19 cellular contexts compared by ENCODE assay signal in the genomic region with DNA sequence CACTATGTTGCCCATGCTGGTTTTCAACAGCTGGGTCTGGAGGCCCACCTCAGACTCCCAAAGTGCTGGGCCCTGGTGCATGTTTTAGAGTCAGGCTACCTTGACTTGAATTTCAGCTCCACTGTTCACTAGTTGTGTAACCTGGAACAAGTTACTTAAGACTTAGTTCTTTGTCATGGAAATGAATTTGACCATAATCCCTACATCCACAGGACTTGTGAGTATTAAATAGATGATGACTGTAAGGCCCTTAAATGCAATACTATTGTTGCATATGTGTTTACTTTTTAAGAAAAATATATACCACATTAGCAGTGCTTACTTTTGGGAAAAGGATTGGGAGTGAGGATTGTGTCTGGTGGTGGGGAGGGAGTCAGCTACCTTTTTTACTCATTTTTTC. TPM values are rescaled to one million over a fixed set of nuclear protein-coding genes. Genes with fewer than 3 reads are reported as not detected.
A peak's percentile ranks its signal among the peaks of the same experiment; 100 is the strongest.
DNase-seq lines count a peak whose midpoint lies in the region; ATAC-seq and TF ChIP-seq lines count a peak whose summit lies in the region.
"Had no signal": no experiment of that assay in that cellular context is flagged by ENCODE, and none has a peak within 500 bp of the region (broad histone marks: within the 10 kb centered on the region; RNA-seq: fewer than 3 reads in every experiment).

No MANE protein-coding gene starts in this region.

- H4K8ac ChIP-seq in trophoblast cell (ENCODE audit: low read depth, low read length), result no peak overlapping the region

- no peak overlapping the region for H3K23ac ChIP-seq in trophoblast cell (ENCODE audit: low read length)

- H3K79me1 ChIP-seq in trophoblast cell (ENCODE audit: low read length), result no peaks in the 10 kb centered on the region

- H3K4ac ChIP-seq in trophoblast cell (ENCODE audit: low read depth, low read length), result peak overlapping the region; percentile 55

- H3K4me3 ChIP-seq in RWPE2 (ENCODE audit: severe bottlenecking), result no peak overlapping the region
- no peak overlapping the region for H3K4me3 ChIP-seq in epithelial cell of esophagus (ENCODE audit: low read length)
- H3K4me3 ChIP-seq in trophoblast cell (ENCODE audit: low read depth, low read length), result no peak overlapping the region
- H3K4me3 ChIP-seq: BLaER1 treated with 17β-estradiol and CSF1 and Interleukin-3, amounts not matched to agents 10 nM and 100 nM had no signal

- H3K79me2 ChIP-seq in trophoblast cell (ENCODE audit: control insufficient read depth, insufficient read depth, low read length, poor library complexity), result peaks cover 5% of the 10 kb centered on the region

- TF ChIP-seq CTCF in RWPE2 (IDR thresholded peaks at IDR 0.05; ENCODE audit: poor library complexity, severe bottlenecking), result no peak
- no peak for TF ChIP-seq CTCF in epithelial cell of esophagus (IDR thresholded peaks at IDR 0.05; ENCODE audit: insufficient read depth, low read depth, low read length, missing control alignments)

- H3K27me3 Mint-ChIP-seq in activated naive CD8-positive, alpha-beta T cell, result no peaks in the 10 kb centered on the region
- no peaks in the 10 kb centered on the region for H3K27me3 Mint-ChIP-seq in activated naive CD8-positive, alpha-beta T cell treated with anti-CD3 and anti-CD28 coated beads, Interleukin-2, amount 50 U/mL, for 24 hours
- H3K27me3 Mint-ChIP-seq: B cell had no signal

- no peak overlapping the region for H4K91ac ChIP-seq in trophoblast cell (ENCODE audit: low read depth, low read length)

- H2BK5ac ChIP-seq in trophoblast cell (ENCODE audit: low read depth, low read length, poor library complexity), result no peak overlapping the region

- no peak overlapping the region for H2AK5ac ChIP-seq in trophoblast cell (ENCODE audit: low read length)

- H3K9ac ChIP-seq in trophoblast cell (ENCODE audit: low read length), result no peak overlapping the region
- H3K9ac ChIP-seq: BLaER1 treated with 17β-estradiol and CSF1 and Interleukin-3, amounts not matched to agents 10 nM and 100 nM had no signal

- peaks cover 4% of the 10 kb centered on the region for H3K36me3 Mint-ChIP-seq in activated naive CD8-positive, alpha-beta T cell
- peaks cover 20% of the 10 kb centered on the region for H3K36me3 Mint-ChIP-seq in activated naive CD8-positive, alpha-beta T cell treated with anti-CD3 and anti-CD28 coated beads, Interleukin-2, amount 50 U/mL, for 24 hours (ENCODE audit: low read depth)

- no peak overlapping the region for H3K4me2 ChIP-seq in trophoblast cell (ENCODE audit: low read length)
- H3K4me2 ChIP-seq: BLaER1 treated with 17β-estradiol and CSF1 and Interleukin-3, amounts not matched to agents 10 nM and 100 nM had no signal

- no peaks in the 10 kb centered on the region for H3K9me3 Mint-ChIP-seq in activated naive CD8-positive, alpha-beta T cell (ENCODE audit: low read depth)
- H3K9me3 Mint-ChIP-seq in activated naive CD8-positive, alpha-beta T cell treated with anti-CD3 and anti-CD28 coated beads, Interleukin-2, amount 50 U/mL, for 24 hours, result no peaks in the 10 kb centered on the region
- H3K9me3 Mint-ChIP-seq: H9 had no signal

- H3K27me3 ChIP-seq in RWPE2 (ENCODE audit: insufficient read depth, poor library complexity, severe bottlenecking) (no peaks in the 10 kb centered on the region), trophoblast cell (ENCODE audit: insufficient read depth, low read length) (no peaks in the 10 kb centered on the region)
- H3K27me3 ChIP-seq: BLaER1 treated with 17β-estradiol and CSF1 and Interleukin-3, amounts not matched to agents 10 nM and 100 nM had no signal

- H3K4me3 Mint-ChIP-seq in activated naive CD8-positive, alpha-beta T cell, result no peak overlapping the region
- H3K4me3 Mint-ChIP-seq in activated naive CD8-positive, alpha-beta T cell treated with anti-CD3 and anti-CD28 coated beads, Interleukin-2, amount 50 U/mL, for 24 hours, result no peak overlapping the region
- H3K4me3 Mint-ChIP-seq: B cell; CD8-positive, alpha-beta T cell; H9 had no signal

- no peak overlapping the region for H3K14ac ChIP-seq in trophoblast cell (ENCODE audit: low read length)

- peaks cover 36% of the 10 kb centered on the region for H3K4me1 Mint-ChIP-seq in activated naive CD8-positive, alpha-beta T cell (ENCODE audit: low read depth)
- peaks cover 15% of the 10 kb centered on the region for H3K4me1 Mint-ChIP-seq in activated naive CD8-positive, alpha-beta T cell treated with anti-CD3 and anti-CD28 coated beads, Interleukin-2, amount 50 U/mL, for 24 hours

- H3K9me3 ChIP-seq in RWPE2 (ENCODE audit: severe bottlenecking), result no peaks in the 10 kb centered on the region
- no peaks in the 10 kb centered on the region for H3K9me3 ChIP-seq in trophoblast cell (ENCODE audit: insufficient read depth, low read depth, low read length)

- H3K27ac Mint-ChIP-seq in activated naive CD8-positive, alpha-beta T cell, result peak overlapping the region; percentile 55
- no peak overlapping the region for H3K27ac Mint-ChIP-seq in activated naive CD8-positive, alpha-beta T cell treated with anti-CD3 and anti-CD28 coated beads, Interleukin-2, amount 50 U/mL, for 24 hours
- H3K27ac Mint-ChIP-seq: B cell; CD8-positive, alpha-beta T cell had no signal

- H3K27ac ChIP-seq in RWPE2 (ENCODE audit: poor library complexity, severe bottlenecking) (no peak overlapping the region), trophoblast cell (ENCODE audit: low read depth, low read length) (no peak overlapping the region)
- H3K27ac ChIP-seq: BLaER1 treated with 17β-estradiol and CSF1 and Interleukin-3, amounts not matched to agents 10 nM and 100 nM had no signal

- H2BK120ac ChIP-seq in trophoblast cell (ENCODE audit: insufficient read depth, low read length, poor library complexity), result no peak overlapping the region

- no peak for ATAC-seq in activated naive CD8-positive, alpha-beta T cell treated with anti-CD3 and anti-CD28 coated beads, Interleukin-2, amount 50 U/mL, for 24 hours
- ATAC-seq in RWPE2 (ENCODE audit: low read depth), result peak; percentile 35; the same call in 1 of the 3 replicates
- ATAC-seq in HG03571 (IDR thresholded peaks at IDR 0.05; ENCODE audit: unreplicated experiment), result no peak
- ATAC-seq: CD8-positive, alpha-beta T cell had no signal

- peaks cover 46% of the 10 kb centered on the region for H3K36me3 ChIP-seq in RWPE2 (ENCODE audit: low read depth)
- H3K36me3 ChIP-seq in trophoblast cell (ENCODE audit: control insufficient read depth in 1 of 2, insufficient read depth in 2 of 2, low read length in 2 of 2), result peaks cover 6 to 10% of the 10 kb centered on the region in 2 experiments

- no peak overlapping the region for H2AFZ ChIP-seq in trophoblast cell (ENCODE audit: insufficient read depth, low read length, poor library complexity)

- no peak overlapping the region for H4K12ac ChIP-seq in trophoblast cell (ENCODE audit: low read depth, low read length)

- no peak for DNase-seq in activated naive CD8-positive, alpha-beta T cell treated with anti-CD3 and anti-CD28 coated beads, Interleukin-2, amount 50 U/mL, for 24 hours
- DNase-seq in RWPE2 (ENCODE audit: low spot score), result no peak
- DNase-seq in epithelial cell of esophagus (ENCODE audit: low read depth), result peak; percentile 40
- DNase-seq in trophoblast cell, result no peak
- no peak for DNase-seq in activated naive CD4-positive, alpha-beta T cell treated with anti-CD3 and anti-CD28 coated beads, Interleukin-2, amount 50 U/mL, for 16 hours
- no peak for DNase-seq in NCI-H2227 treated with DMSO at 0.1 percent for 48 hours (lab: John Stamatoyannopoulos, UW)
- DNase-seq: CD8-positive, alpha-beta T cell; COR-L47; DMS 273 treated with DMSO at 0.1 percent for 48 hours; DMS53; DND-41; EL; H9; IMR-90 had no signal

- no peak overlapping the region for H2BK12ac ChIP-seq in trophoblast cell (ENCODE audit: low read length)

- no peak overlapping the region for H3K18ac ChIP-seq in trophoblast cell (ENCODE audit: low read length)

- H3K4me1 ChIP-seq in RWPE2 (ENCODE audit: insufficient read depth, poor library complexity, severe bottlenecking) (no peaks in the 10 kb centered on the region), trophoblast cell (ENCODE audit: control insufficient read depth in 1 of 2, insufficient read depth in 2 of 2, low read length in 2 of 2) (no peaks in the 10 kb centered on the region)

RNA-seq across cellular contexts. Expression of a gene that starts 16.4 kb away (rescaled TPM):
- polyA plus RNA-seq in trophoblast cell (2013), result 156 and 175 TPM in 2 replicates

RNA-seq across cellular contexts. Expression of a gene that starts 25.0 kb away (rescaled TPM):
- polyA plus RNA-seq in trophoblast cell (2013), result 0.18 and 0.31 TPM in 2 replicates
- polyA plus RNA-seq: H1, IMR-90 had no signal

RNA-seq across cellular contexts. Expression of a gene that starts 31.6 kb away (rescaled TPM):
- polyA plus RNA-seq in trophoblast cell (2013), result 0.15 and 0.35 TPM in 2 replicates
- polyA plus RNA-seq: IMR-90 had no signal

RNA-seq across cellular contexts. Expression of a gene that starts 36.8 kb away (rescaled TPM):
- 2.4 and 2.7 TPM in 2 replicates for polyA plus RNA-seq in trophoblast cell (2013)

RNA-seq across cellular contexts. Expression of a gene that starts 45.8 kb away (rescaled TPM):
- polyA plus RNA-seq in trophoblast cell (2013), result 4.6 and 5.4 TPM in 2 replicates
